Comparison of ENCODE assay signal across 10 cellular contexts in the genomic region with DNA sequence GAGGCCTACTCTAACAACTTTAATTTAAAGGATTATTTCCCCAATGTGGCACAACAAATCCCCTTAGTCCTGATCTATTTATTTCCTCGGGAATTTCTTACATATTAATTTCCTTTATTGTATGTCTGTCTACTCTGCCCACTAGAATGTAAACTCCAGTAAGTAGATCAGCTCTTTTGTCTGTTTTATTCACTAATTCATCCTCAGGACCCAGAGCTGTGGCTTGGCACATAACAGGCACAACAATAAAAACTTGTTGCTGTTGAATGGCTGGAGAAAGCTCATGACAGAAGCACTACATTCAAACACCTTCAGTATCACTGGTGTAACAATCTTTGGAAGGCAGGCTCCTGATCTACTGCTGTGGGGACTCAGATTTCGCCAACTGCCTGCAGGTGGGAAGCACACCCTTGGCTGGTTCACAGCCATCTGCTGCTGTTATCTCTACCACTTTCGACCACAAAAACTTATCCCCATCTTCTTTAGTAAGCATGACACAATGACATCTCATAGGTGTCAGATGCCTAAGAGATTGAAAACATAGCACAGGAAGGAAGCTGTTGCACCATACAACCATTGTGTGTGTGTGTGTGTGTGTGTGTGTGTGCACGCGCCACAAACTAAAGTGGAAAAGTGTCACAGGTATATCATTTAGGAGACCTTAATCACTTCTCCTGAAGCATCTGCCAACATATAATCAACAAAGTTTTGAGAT. TPM values are rescaled to one million over a fixed set of nuclear protein-coding genes. Genes with fewer than 3 reads are reported as not detected.
DNase-seq lines count a peak whose midpoint lies in the region; ATAC-seq and TF ChIP-seq lines count a peak whose summit lies in the region.
"Had no signal": no experiment of that assay in that cellular context is flagged by ENCODE, and none has a peak within 500 bp of the region (broad histone marks: within the 10 kb centered on the region; RNA-seq: fewer than 3 reads in every experiment).

No MANE protein-coding gene starts in this region.

- no peaks in the 10 kb centered on the region for H3K36me3 ChIP-seq in colonic mucosa

- DNase-seq in activated CD4-positive, alpha-beta T cell treated with anti-CD3 and anti-CD28 coated beads, Interleukin-2, amount 50 U/mL, for 48 hours: peak; percentile 32 to 54
- peak; percentile 49 for DNase-seq in myocyte (ENCODE audit: low read depth)
- DNase-seq in HT-29 (ENCODE audit: low spot score): no peak
- no peak for DNase-seq in retina
- no peak for DNase-seq in colonic mucosa
- no peak for DNase-seq in activated CD4-positive, CD25-positive, alpha-beta regulatory T cell treated with anti-CD3 and anti-CD28 coated beads, Interleukin-2, amount 50 U/mL, for 72 hours
- DNase-seq: occipital lobe, trophoblast cell had no signal

- intact Hi-C loops in colonic mucosa (cut with DNase I): no loop called here

- ATAC-seq in GM18498 (IDR thresholded peaks at IDR 0.05; ENCODE audit: unreplicated experiment) (peak; percentile 74), HG03064 (IDR thresholded peaks at IDR 0.05; ENCODE audit: low read depth, unreplicated experiment) (peak; percentile 48)

- no peaks in the 10 kb centered on the region for H3K4me1 ChIP-seq in colonic mucosa

- H3K4me3 ChIP-seq in colonic mucosa: no peak overlapping the region

- no peaks in the 10 kb centered on the region for H3K9me3 ChIP-seq in colonic mucosa

- TF ChIP-seq CTCF in colonic mucosa (IDR thresholded peaks at IDR 0.05): no peak

- H3K27me3 ChIP-seq in colonic mucosa: no peaks in the 10 kb centered on the region

- H3K27ac ChIP-seq in colonic mucosa: no peak overlapping the region

- H3K9ac ChIP-seq in colonic mucosa (ENCODE audit: low read depth in 2 of 2, low read length in 2 of 2): no peak overlapping the region

RNA-seq across cellular contexts. Expression of gene HIRA, which starts 11.9 kb away (rescaled TPM):
- total RNA-seq in myocyte (14.7 and 16.4 TPM in 2 replicates), colonic mucosa (10 to 100 TPM; 22.3 to 41.5 TPM)
- polyA plus RNA-seq in myocyte (2012): 22.4 TPM
- total RNA-seq in HT-29 (2014; rRNA removed; shearing (Covaris generic)): 61.2 and 65.1 TPM in 2 replicates

RNA-seq across cellular contexts. Expression of gene MRPL40, which starts 12.7 kb away (rescaled TPM):
- total RNA-seq in myocyte: 38.7 and 45.2 TPM in 2 replicates
- 50.7 TPM for polyA plus RNA-seq in myocyte (2012)
- 67.8 and 70.6 TPM in 2 replicates for total RNA-seq in HT-29 (2014; rRNA removed; shearing (Covaris generic))
- total RNA-seq in colonic mucosa: 10 to 100 TPM; 16.1 to 24.7 TPM

RNA-seq across cellular contexts. Expression of gene C22orf39, which starts 27.9 kb away (rescaled TPM):
- 47.4 and 55.7 TPM in 2 replicates for total RNA-seq in myocyte
- polyA plus RNA-seq in myocyte (2012): 35.4 TPM
- total RNA-seq in HT-29 (2014; rRNA removed; shearing (Covaris generic)): 43.6 and 58.4 TPM in 2 replicates
- 10 to 100 TPM; 21.6 to 21.8 TPM for total RNA-seq in colonic mucosa

RNA-seq across cellular contexts. Expression of gene UFD1, which starts 59.4 kb away (rescaled TPM):
- total RNA-seq in myocyte (51.0 and 62.8 TPM in 2 replicates), colonic mucosa (10 to 100 TPM; 45.7 to 73.6 TPM)
- 90.5 TPM for polyA plus RNA-seq in myocyte (2012)
- 146 and 147 TPM in 2 replicates for total RNA-seq in HT-29 (2014; rRNA removed; shearing (Covaris generic))

Comparison
In these comparisons a context has a peak if more than half of its experiments do, and no peak if none do; other contexts are left out.
1. DNase-seq: peak in activated CD4-positive, alpha-beta T cell treated with anti-CD3 and anti-CD28 coated beads, Interleukin-2, amount 50 U/mL, for 48 hours (2 of 2) and myocyte (single experiment); none in HT-29 (single experiment), retina (single experiment), colonic mucosa (single experiment) and activated CD4-positive, CD25-positive, alpha-beta regulatory T cell treated with anti-CD3 and anti-CD28 coated beads, Interleukin-2, amount 50 U/mL, for 72 hours (single experiment).